Comparison of ENCODE assay signal across 10 cellular contexts in the genomic region with DNA sequence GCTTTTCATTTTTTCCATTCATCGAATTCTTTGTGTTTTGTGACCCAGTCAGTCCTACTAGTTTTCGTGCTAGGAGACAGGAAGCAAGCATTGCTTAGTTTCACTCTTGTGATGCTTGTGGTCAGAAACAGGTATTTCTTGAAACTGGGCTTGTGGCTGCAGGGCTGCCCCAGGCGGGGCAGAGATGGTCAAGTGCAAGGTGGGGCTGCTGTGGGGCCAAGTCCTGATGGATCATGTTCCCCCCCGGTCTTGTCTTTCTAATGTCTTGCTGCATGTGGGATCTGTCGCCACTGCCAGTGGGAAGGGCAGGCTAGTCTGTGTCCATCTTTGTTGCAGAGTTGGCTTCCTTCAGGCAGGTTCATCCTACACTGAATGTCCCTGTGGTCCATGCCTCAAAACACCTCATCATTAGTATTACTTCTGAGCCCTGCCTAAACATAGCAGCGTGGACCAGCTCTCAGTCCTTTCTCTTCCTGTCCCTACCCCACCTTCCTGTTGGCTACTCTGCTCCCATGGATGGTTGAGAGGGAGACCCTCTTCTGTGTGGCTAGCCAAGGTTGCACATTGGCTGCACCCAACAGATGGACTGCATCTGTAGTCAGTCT. TPM values are rescaled to one million over a fixed set of nuclear protein-coding genes. Genes with fewer than 3 reads are reported as not detected.
DNase-seq lines count a peak whose midpoint lies in the region; ATAC-seq, FAIRE-seq and TF ChIP-seq lines count a peak whose summit lies in the region.
"Had no signal": no experiment of that assay in that cellular context is flagged by ENCODE, and none has a peak within 500 bp of the region (broad histone marks: within the 10 kb centered on the region; RNA-seq: fewer than 3 reads in every experiment).

No MANE protein-coding gene starts in this region.

- peak; percentile 96 for FAIRE-seq in GM12892 (lab: Jason Lieb, UNC)

- no peak for TF ChIP-seq EP300 in gastroesophageal sphincter (IDR thresholded peaks at IDR 0.05)

- no peaks in the 10 kb centered on the region for H3K27me3 ChIP-seq in effector memory CD4-positive, alpha-beta T cell (replicated peaks; ENCODE audit: control insufficient read depth, insufficient read depth, low read length, poor library complexity, severe bottlenecking)
- no peaks in the 10 kb centered on the region for H3K27me3 ChIP-seq in gastroesophageal sphincter
- no peaks in the 10 kb centered on the region for H3K27me3 ChIP-seq in BE2C

- H3K4me1 ChIP-seq in effector memory CD4-positive, alpha-beta T cell (ENCODE audit: control insufficient read depth, insufficient read depth, low read length, poor library complexity, severe bottlenecking) = peaks cover 97% of the 10 kb centered on the region
- H3K4me1 ChIP-seq in gastroesophageal sphincter (peaks cover 6 to 95% (median 42%) of the 10 kb centered on the region in 3 donors), BE2C (peaks cover 28% of the 10 kb centered on the region)

- in situ Hi-C loops in G401 (cut with HindIII; ENCODE audit: low sequenced_read_pairs) = no loop called here

- ATAC-seq in GM19467 (IDR thresholded peaks at IDR 0.05; ENCODE audit: unreplicated experiment) (peak; percentile 61), HG03354 (IDR thresholded peaks at IDR 0.05; ENCODE audit: poor library complexity, severe bottlenecking, unreplicated experiment) (peak; percentile 67), gastroesophageal sphincter (no peak)

- peak; percentile 68 for TF ChIP-seq POLR2A in GM12892 (IDR thresholded peaks at IDR 0.05; ENCODE audit: low read depth, low read length)
- no peak for TF ChIP-seq POLR2A in gastroesophageal sphincter (IDR thresholded peaks at IDR 0.05)

- DNase-seq in GM12892 (ENCODE audit: insufficient read length) (no peak), HUDEP-2 (lab: John Stamatoyannopoulos, UW; ENCODE audit: unreplicated experiment in 76 of 76) (no peak), G401 (ENCODE audit: low spot score) (no peak), BE2C (no peak)
- DNase-seq in effector memory CD4-positive, alpha-beta T cell = no peak
- DNase-seq: activated CD4-positive, alpha-beta T cell treated with anti-CD3 and anti-CD28 coated beads for 48 hours; foreskin fibroblast had no signal

- peak overlapping the region; percentile 47 for H3K27ac ChIP-seq in effector memory CD4-positive, alpha-beta T cell (ENCODE audit: insufficient read depth, low read length, poor library complexity, severe bottlenecking)
- H3K27ac ChIP-seq in gastroesophageal sphincter = no peak overlapping the region

- H3K36me3 ChIP-seq in effector memory CD4-positive, alpha-beta T cell (ENCODE audit: control insufficient read depth, insufficient read depth, low read length) = no peaks in the 10 kb centered on the region
- H3K36me3 ChIP-seq in gastroesophageal sphincter = no peaks in the 10 kb centered on the region
- H3K36me3 ChIP-seq in BE2C = no peaks in the 10 kb centered on the region

- WGBS in gastroesophageal sphincter (ENCODE audit: low coverage in 1 of 2), 2 donors = 82 to 91% methylated on average over 2 to 4 of the region's 6 CpGs

- no peaks in the 10 kb centered on the region for H3K9me3 ChIP-seq in effector memory CD4-positive, alpha-beta T cell (ENCODE audit: control insufficient read depth, low read length)
- H3K9me3 ChIP-seq in gastroesophageal sphincter = no peaks in the 10 kb centered on the region
- H3K9me3 ChIP-seq in BE2C = no peaks in the 10 kb centered on the region

- TF ChIP-seq CTCF in gastroesophageal sphincter (IDR thresholded peaks at IDR 0.05) (no peak), BE2C (IDR thresholded peaks at IDR 0.05; ENCODE audit: low read depth, low read length) (no peak)

- peak overlapping the region; percentile 23 for H3K4me3 ChIP-seq in effector memory CD4-positive, alpha-beta T cell (ENCODE audit: insufficient read depth, low read depth, low read length, poor library complexity, severe bottlenecking)
- no peak overlapping the region for H3K4me3 ChIP-seq in gastroesophageal sphincter
- H3K4me3 ChIP-seq in BE2C (ENCODE audit: low read depth, low read length) = no peak overlapping the region

RNA-seq across cellular contexts. Expression of a gene that starts 38.7 kb away (rescaled TPM):
- 22.2 TPM for polyA plus RNA-seq in GM12892 (2012; ENCODE audit: missing spikeins)
- 10 to 100 TPM; 30.2 to 45.1 (median 37.8) TPM for total RNA-seq in gastroesophageal sphincter
- total RNA-seq in G401 (2014; rRNA removed; shearing (Covaris generic)) = 11.3 and 15.2 TPM in 2 replicates
- 10.4 TPM for polyA plus RNA-seq in BE2C (2012; ENCODE audit: insufficient read depth, insufficient read length, low read depth)
